1 cellular context compared by ENCODE assay signal in the genomic region with DNA sequence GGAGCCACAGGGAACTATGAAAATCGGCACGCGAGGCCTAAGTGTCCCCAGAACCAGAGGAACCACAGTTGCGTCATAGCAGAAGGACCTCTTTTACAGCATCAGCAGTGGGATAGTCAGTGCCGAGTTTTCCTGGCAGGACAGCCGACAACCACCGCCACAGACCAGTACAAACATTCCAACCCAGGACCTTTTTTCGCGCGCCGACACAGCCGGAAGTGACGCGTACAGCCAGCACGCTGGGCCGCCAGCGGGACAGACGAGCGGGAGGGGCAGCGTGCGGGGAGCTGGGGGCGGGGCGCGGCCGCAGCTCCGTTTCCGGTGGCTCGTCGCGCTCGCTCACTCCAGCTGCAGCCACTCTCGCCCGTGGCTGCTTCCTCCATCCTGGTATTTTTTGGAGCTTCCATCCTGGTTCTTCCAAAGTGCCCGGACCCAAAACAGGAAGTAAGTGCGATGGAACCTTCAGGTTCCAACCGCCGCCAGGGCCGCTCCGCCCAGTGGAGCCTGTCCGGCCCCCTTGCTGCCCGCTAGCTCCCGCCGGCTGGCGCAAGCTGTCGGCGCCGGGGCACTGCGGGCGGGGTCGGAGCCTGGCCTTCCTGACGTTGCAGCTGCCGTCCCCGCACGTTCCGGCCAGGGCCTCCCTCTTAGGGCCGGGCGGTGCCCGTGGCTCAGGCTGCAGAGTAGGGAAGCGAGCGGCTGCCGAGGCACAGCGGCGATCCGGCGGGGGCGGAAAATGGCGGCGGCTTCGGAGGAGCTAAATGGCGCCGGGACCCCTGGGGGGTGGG.
TF ChIP-seq lines count a peak whose summit lies in the region.

A gene with protein sequence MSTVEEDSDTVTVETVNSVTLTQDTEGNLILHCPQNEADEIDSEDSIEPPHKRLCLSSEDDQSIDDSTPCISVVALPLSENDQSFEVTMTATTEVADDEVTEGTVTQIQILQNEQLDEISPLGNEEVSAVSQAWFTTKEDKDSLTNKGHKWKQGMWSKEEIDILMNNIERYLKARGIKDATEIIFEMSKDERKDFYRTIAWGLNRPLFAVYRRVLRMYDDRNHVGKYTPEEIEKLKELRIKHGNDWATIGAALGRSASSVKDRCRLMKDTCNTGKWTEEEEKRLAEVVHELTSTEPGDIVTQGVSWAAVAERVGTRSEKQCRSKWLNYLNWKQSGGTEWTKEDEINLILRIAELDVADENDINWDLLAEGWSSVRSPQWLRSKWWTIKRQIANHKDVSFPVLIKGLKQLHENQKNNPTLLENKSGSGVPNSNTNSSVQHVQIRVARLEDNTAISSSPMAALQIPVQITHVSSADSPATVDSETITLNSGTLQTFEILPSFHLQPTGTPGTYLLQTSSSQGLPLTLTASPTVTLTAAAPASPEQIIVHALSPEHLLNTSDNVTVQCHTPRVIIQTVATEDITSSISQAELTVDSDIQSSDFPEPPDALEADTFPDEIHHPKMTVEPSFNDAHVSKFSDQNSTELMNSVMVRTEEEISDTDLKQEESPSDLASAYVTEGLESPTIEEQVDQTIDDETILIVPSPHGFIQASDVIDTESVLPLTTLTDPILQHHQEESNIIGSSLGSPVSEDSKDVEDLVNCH (plus strand): TSS at position 342 of the 785 bp plus-strand sequence. CDS start 12,489 bp downstream, outside the sequence.

TF ChIP-seq in A549, 52 proteins besides CTCF, POLR2A, EP300 and RAD21 (continued from another document):
- no peak for TF ChIP-seq POLR2AphosphoS2 (conservative IDR thresholded peaks at IDR 0.05; ENCODE audit: low read length)
- no peak for TF ChIP-seq RFX5 (IDR thresholded peaks at IDR 0.05)
- TF ChIP-seq KDM5A (IDR thresholded peaks at IDR 0.05), result no peak
- TF ChIP-seq HOXB5 (CRISPR knock-in tag; IDR thresholded peaks at IDR 0.05), result no peak
- no peak for TF ChIP-seq CBX8 (IDR thresholded peaks at IDR 0.05)
- TF ChIP-seq, protein P1, sequence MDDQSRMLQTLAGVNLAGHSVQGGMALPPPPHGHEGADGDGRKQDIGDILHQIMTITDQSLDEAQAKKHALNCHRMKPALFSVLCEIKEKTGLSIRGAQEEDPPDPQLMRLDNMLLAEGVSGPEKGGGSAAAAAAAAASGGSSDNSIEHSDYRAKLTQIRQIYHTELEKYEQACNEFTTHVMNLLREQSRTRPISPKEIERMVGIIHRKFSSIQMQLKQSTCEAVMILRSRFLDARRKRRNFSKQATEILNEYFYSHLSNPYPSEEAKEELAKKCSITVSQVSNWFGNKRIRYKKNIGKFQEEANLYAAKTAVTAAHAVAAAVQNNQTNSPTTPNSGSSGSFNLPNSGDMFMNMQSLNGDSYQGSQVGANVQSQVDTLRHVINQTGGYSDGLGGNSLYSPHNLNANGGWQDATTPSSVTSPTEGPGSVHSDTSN (IDR thresholded peaks at IDR 0.05), result no peak; the same call in 1 of the 2 replicates
- TF ChIP-seq SMC3 (IDR thresholded peaks at IDR 0.05), result no peak
- TF ChIP-seq RARB (CRISPR knock-in tag; IDR thresholded peaks at IDR 0.05), result no peak
- no peak for TF ChIP-seq ZSCAN20 (CRISPR knock-in tag; IDR thresholded peaks at IDR 0.05)
- no peak for TF ChIP-seq FOSL2 (IDR thresholded peaks at IDR 0.05)
- TF ChIP-seq FOSL2 (CRISPR knock-in tag; IDR thresholded peaks at IDR 0.05), result no peak
- TF ChIP-seq, protein P2, sequence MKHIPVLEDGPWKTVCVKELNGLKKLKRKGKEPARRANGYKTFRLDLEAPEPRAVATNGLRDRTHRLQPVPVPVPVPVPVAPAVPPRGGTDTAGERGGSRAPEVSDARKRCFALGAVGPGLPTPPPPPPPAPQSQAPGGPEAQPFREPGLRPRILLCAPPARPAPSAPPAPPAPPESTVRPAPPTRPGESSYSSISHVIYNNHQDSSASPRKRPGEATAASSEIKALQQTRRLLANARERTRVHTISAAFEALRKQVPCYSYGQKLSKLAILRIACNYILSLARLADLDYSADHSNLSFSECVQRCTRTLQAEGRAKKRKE (CRISPR knock-in tag; IDR thresholded peaks at IDR 0.05; ENCODE audit: low read depth), result no peak
- TF ChIP-seq, protein P3, sequence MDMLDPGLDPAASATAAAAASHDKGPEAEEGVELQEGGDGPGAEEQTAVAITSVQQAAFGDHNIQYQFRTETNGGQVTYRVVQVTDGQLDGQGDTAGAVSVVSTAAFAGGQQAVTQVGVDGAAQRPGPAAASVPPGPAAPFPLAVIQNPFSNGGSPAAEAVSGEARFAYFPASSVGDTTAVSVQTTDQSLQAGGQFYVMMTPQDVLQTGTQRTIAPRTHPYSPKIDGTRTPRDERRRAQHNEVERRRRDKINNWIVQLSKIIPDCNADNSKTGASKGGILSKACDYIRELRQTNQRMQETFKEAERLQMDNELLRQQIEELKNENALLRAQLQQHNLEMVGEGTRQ (IDR thresholded peaks at IDR 0.05), result no peak
- no peak for TF ChIP-seq FOXS1 (CRISPR knock-in tag; IDR thresholded peaks at IDR 0.05)
- 0 out of 4 replicates have a peak, but pooled peaks of 1 of the 2 experiments have one; percentile 6 for TF ChIP-seq CEBPB (IDR thresholded peaks at IDR 0.05)
- TF ChIP-seq BHLHE40 (IDR thresholded peaks at IDR 0.05; ENCODE audit: low read depth, low read length), result no peak
- TF ChIP-seq, protein P4, sequence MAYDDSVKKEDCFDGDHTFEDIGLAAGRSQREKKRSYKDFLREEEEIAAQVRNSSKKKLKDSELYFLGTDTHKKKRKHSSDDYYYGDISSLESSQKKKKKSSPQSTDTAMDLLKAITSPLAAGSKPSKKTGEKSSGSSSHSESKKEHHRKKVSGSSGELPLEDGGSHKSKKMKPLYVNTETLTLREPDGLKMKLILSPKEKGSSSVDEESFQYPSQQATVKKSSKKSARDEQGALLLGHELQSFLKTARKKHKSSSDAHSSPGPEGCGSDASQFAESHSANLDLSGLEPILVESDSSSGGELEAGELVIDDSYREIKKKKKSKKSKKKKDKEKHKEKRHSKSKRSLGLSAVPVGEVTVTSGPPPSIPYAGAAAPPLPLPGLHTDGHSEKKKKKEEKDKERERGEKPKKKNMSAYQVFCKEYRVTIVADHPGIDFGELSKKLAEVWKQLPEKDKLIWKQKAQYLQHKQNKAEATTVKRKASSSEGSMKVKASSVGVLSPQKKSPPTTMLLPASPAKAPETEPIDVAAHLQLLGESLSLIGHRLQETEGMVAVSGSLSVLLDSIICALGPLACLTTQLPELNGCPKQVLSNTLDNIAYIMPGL (CRISPR knock-in tag; IDR thresholded peaks at IDR 0.05; ENCODE audit: borderline replicate concordance), result peak; percentile 70; the same call in 1 of the 2 replicates
- TF ChIP-seq NFE2L2 (conservative IDR thresholded peaks at IDR 0.05; ENCODE audit: low read length), result no peak
- no peak for TF ChIP-seq MAFK (IDR thresholded peaks at IDR 0.05; ENCODE audit: partially characterized antibody)
- no peak for TF ChIP-seq HOXB13 (CRISPR knock-in tag; IDR thresholded peaks at IDR 0.05; ENCODE audit: low read depth)
- no peak; the same call in 1 of the 2 replicates for TF ChIP-seq MYC (IDR thresholded peaks at IDR 0.05; ENCODE audit: borderline replicate concordance, low read length)
- TF ChIP-seq FOSB (CRISPR knock-in tag; IDR thresholded peaks at IDR 0.05), result no peak
- TF ChIP-seq, protein P5, sequence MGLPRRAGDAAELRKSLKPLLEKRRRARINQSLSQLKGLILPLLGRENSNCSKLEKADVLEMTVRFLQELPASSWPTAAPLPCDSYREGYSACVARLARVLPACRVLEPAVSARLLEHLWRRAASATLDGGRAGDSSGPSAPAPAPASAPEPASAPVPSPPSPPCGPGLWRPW (IDR thresholded peaks at IDR 0.05), result no peak
- TF ChIP-seq, protein P6, sequence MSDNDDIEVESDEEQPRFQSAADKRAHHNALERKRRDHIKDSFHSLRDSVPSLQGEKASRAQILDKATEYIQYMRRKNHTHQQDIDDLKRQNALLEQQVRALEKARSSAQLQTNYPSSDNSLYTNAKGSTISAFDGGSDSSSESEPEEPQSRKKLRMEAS (IDR thresholded peaks at IDR 0.05), result peak; percentile 79
- no peak for TF ChIP-seq HEYL (CRISPR knock-in tag; IDR thresholded peaks at IDR 0.05)
- no peak for TF ChIP-seq ZFP36 (IDR thresholded peaks at IDR 0.05; ENCODE audit: borderline replicate concordance, partially characterized antibody)
- TF ChIP-seq, protein P7, sequence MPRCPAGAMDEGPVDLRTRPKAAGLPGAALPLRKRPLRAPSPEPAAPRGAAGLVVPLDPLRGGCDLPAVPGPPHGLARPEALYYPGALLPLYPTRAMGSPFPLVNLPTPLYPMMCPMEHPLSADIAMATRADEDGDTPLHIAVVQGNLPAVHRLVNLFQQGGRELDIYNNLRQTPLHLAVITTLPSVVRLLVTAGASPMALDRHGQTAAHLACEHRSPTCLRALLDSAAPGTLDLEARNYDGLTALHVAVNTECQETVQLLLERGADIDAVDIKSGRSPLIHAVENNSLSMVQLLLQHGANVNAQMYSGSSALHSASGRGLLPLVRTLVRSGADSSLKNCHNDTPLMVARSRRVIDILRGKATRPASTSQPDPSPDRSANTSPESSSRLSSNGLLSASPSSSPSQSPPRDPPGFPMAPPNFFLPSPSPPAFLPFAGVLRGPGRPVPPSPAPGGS (IDR thresholded peaks at IDR 0.05), result 0 out of 3 replicates have a peak, but pooled peaks have one; percentile 58
- TF ChIP-seq ZC3H11A (IDR thresholded peaks at IDR 0.05), result no peak
- TF ChIP-seq, protein P8, sequence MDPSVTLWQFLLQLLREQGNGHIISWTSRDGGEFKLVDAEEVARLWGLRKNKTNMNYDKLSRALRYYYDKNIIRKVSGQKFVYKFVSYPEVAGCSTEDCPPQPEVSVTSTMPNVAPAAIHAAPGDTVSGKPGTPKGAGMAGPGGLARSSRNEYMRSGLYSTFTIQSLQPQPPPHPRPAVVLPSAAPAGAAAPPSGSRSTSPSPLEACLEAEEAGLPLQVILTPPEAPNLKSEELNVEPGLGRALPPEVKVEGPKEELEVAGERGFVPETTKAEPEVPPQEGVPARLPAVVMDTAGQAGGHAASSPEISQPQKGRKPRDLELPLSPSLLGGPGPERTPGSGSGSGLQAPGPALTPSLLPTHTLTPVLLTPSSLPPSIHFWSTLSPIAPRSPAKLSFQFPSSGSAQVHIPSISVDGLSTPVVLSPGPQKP (IDR thresholded peaks at IDR 0.05; ENCODE audit: low read depth, low read length), result no peak
- TF ChIP-seq, protein P9, sequence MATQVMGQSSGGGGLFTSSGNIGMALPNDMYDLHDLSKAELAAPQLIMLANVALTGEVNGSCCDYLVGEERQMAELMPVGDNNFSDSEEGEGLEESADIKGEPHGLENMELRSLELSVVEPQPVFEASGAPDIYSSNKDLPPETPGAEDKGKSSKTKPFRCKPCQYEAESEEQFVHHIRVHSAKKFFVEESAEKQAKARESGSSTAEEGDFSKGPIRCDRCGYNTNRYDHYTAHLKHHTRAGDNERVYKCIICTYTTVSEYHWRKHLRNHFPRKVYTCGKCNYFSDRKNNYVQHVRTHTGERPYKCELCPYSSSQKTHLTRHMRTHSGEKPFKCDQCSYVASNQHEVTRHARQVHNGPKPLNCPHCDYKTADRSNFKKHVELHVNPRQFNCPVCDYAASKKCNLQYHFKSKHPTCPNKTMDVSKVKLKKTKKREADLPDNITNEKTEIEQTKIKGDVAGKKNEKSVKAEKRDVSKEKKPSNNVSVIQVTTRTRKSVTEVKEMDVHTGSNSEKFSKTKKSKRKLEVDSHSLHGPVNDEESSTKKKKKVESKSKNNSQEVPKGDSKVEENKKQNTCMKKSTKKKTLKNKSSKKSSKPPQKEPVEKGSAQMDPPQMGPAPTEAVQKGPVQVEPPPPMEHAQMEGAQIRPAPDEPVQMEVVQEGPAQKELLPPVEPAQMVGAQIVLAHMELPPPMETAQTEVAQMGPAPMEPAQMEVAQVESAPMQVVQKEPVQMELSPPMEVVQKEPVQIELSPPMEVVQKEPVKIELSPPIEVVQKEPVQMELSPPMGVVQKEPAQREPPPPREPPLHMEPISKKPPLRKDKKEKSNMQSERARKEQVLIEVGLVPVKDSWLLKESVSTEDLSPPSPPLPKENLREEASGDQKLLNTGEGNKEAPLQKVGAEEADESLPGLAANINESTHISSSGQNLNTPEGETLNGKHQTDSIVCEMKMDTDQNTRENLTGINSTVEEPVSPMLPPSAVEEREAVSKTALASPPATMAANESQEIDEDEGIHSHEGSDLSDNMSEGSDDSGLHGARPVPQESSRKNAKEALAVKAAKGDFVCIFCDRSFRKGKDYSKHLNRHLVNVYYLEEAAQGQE (IDR thresholded peaks at IDR 0.05), result no peak; the same call in 1 of the 2 replicates
- peak; percentile 92 for TF ChIP-seq PHF8 (IDR thresholded peaks at IDR 0.05; ENCODE audit: borderline replicate concordance, low read depth)
- TF ChIP-seq CBX2 (IDR thresholded peaks at IDR 0.05; ENCODE audit: borderline replicate concordance, low read depth), result no peak
- TF ChIP-seq ZNF302 (CRISPR knock-in tag; IDR thresholded peaks at IDR 0.05), result no peak
